13 cellular contexts compared by ENCODE assay signal in genomic region chr3:177336841-177337430, GRCh38.
DNase-seq lines count a peak whose midpoint lies in the region; TF ChIP-seq lines count a peak whose summit lies in the region.
"Had no signal": no experiment of that assay in that cellular context is flagged by ENCODE, and none has a peak within 500 bp of the region (broad histone marks: within the 10 kb centered on the region; RNA-seq: fewer than 3 reads in every experiment).

No MANE protein-coding gene starts in this region.

- in situ Hi-C loops in brain microvascular endothelial cell (cut with HindIII; ENCODE audit: low pct_ligation_motif_present, low sequenced_read_pairs) = no loop called here

- H3K4me1 Mint-ChIP-seq in IgD-negative memory B cell (peaks cover 28 to 33% (median 31%) of the 10 kb centered on the region in 3 donors), neural progenitor cell (peaks cover 16% of the 10 kb centered on the region)

- no peaks in the 10 kb centered on the region for H3K9me3 ChIP-seq in neural progenitor cell (ENCODE audit: low read depth)
- H3K9me3 ChIP-seq: suprapubic skin had no signal

- H4K20me1 ChIP-seq in neural progenitor cell (ENCODE audit: low read depth) = no peaks in the 10 kb centered on the region

- H3K4me3 Mint-ChIP-seq in IgD-negative memory B cell (peak overlapping the region in 1 of 4 donors; percentile 71), neural progenitor cell (no peak overlapping the region)
- H3K4me3 Mint-ChIP-seq: activated CD4-positive, alpha-beta memory T cell treated with anti-CD3 and anti-CD28 coated beads, Interleukin-2, amount 10 ng/mL, durations not matched to agents 7 days and 5 days had no signal

- no peak overlapping the region for H3K4me2 ChIP-seq in neural progenitor cell

- DNase-seq in EL (peak; percentile 17), brain microvascular endothelial cell (peak; percentile 24), neural progenitor cell (ENCODE audit: low spot score) (no peak), HUDEP-2 (lab: John Stamatoyannopoulos, UW; ENCODE audit: unreplicated experiment in 76 of 76) (no peak), iPS-NIHi11 (ENCODE audit: low spot score) (no peak), putamen (ENCODE audit: low spot score) (no peak)
- DNase-seq: anterior cingulate cortex, NCI-H2171, OCI-M1 had no signal

- H3K36me3 ChIP-seq in brain microvascular endothelial cell (replicated peaks) = no peaks in the 10 kb centered on the region
- no peaks in the 10 kb centered on the region for H3K36me3 ChIP-seq in neural progenitor cell
- H3K36me3 ChIP-seq: suprapubic skin had no signal

- H3K36me3 Mint-ChIP-seq in IgD-negative memory B cell = peaks cover 2% of the 10 kb centered on the region
- no peaks in the 10 kb centered on the region for H3K36me3 Mint-ChIP-seq in neural progenitor cell

- H3F3A ChIP-seq in neural progenitor cell (ENCODE audit: low read depth) = no peaks in the 10 kb centered on the region

- H3K4me1 ChIP-seq in neural progenitor cell = no peaks in the 10 kb centered on the region

- H3K27ac ChIP-seq in brain microvascular endothelial cell (peak overlapping the region; percentile 52), neural progenitor cell (no peak overlapping the region)

- peak overlapping the region; percentile 32 to 90 (median 70) for H3K27ac Mint-ChIP-seq in IgD-negative memory B cell
- peak overlapping the region; percentile 68 for H3K27ac Mint-ChIP-seq in neural progenitor cell
- H3K27ac Mint-ChIP-seq: activated CD4-positive, alpha-beta memory T cell treated with anti-CD3 and anti-CD28 coated beads, Interleukin-2, amount 10 ng/mL, durations not matched to agents 7 days and 5 days had no signal

- H3K79me2 ChIP-seq in neural progenitor cell (ENCODE audit: low read depth) = no peaks in the 10 kb centered on the region

- peak overlapping the region; percentile 18 for H2AFZ ChIP-seq in neural progenitor cell (replicated peaks)

- H3K27me3 Mint-ChIP-seq in IgD-negative memory B cell = no peaks in the 10 kb centered on the region
- H3K27me3 Mint-ChIP-seq in neural progenitor cell (ENCODE audit: insufficient read depth, low read depth) = no peaks in the 10 kb centered on the region
- H3K27me3 Mint-ChIP-seq: activated CD4-positive, alpha-beta memory T cell treated with anti-CD3 and anti-CD28 coated beads, Interleukin-2, amount 10 ng/mL, durations not matched to agents 7 days and 5 days had no signal

- H3K4me3 ChIP-seq in brain microvascular endothelial cell (ENCODE audit: low read depth, low read length) = no peak overlapping the region
- no peak overlapping the region for H3K4me3 ChIP-seq in neural progenitor cell
- H3K4me3 ChIP-seq: lung, suprapubic skin had no signal

- H3K27me3 ChIP-seq in brain microvascular endothelial cell (replicated peaks) (no peaks in the 10 kb centered on the region), neural progenitor cell (no peaks in the 10 kb centered on the region)
- H3K27me3 ChIP-seq: suprapubic skin had no signal

- no peak for TF ChIP-seq CTCF in brain microvascular endothelial cell (IDR thresholded peaks at IDR 0.05; ENCODE audit: low read depth, low read length, missing control alignments)
- TF ChIP-seq CTCF in neural progenitor cell (IDR thresholded peaks at IDR 0.05) = no peak

- H3K9ac ChIP-seq in neural progenitor cell = no peak overlapping the region

- H3K9me3 Mint-ChIP-seq in IgD-negative memory B cell (no peaks in the 10 kb centered on the region), neural progenitor cell (no peaks in the 10 kb centered on the region)
- H3K9me3 Mint-ChIP-seq: activated CD4-positive, alpha-beta memory T cell treated with anti-CD3 and anti-CD28 coated beads, Interleukin-2, amount 10 ng/mL, durations not matched to agents 7 days and 5 days had no signal

Comparison
In these comparisons a context has a peak if more than half of its experiments do, and no peak if none do; other contexts are left out.
1. DNase-seq: peak in EL (single experiment) and brain microvascular endothelial cell (single experiment); none in neural progenitor cell (single experiment), HUDEP-2 (0 of 76), iPS-NIHi11 (single experiment) and putamen (single experiment).